ENCODE assay signal across 2 cellular contexts in the genomic region with DNA sequence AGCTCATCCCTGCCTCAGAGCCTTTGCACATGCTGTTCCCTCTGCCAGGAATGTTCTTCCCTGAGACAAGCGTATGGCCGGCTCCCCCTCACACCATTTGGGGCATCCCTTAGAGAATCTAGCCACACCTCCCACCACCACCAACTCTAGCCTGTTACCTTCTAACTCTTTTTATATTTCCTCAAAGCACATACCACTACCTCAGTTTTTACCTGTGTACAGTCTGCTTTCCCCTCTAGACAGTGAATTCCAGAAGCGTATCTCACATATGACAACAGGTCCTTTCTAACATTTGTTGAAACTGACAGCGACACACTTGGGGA.
TF ChIP-seq lines count a peak whose summit lies in the region.

No MANE protein-coding gene starts in this region.

TF ChIP-seq in HEK293, 187 proteins besides CTCF, POLR2A, EP300 and RAD21 (continued from another document):
- peak; percentile 91 for TF ChIP-seq ZNF623 (tag by site-specific recombination; IDR thresholded peaks at IDR 0.05)
- TF ChIP-seq, protein P1, sequence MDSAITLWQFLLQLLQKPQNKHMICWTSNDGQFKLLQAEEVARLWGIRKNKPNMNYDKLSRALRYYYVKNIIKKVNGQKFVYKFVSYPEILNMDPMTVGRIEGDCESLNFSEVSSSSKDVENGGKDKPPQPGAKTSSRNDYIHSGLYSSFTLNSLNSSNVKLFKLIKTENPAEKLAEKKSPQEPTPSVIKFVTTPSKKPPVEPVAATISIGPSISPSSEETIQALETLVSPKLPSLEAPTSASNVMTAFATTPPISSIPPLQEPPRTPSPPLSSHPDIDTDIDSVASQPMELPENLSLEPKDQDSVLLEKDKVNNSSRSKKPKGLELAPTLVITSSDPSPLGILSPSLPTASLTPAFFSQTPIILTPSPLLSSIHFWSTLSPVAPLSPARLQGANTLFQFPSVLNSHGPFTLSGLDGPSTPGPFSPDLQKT (IDR thresholded peaks at IDR 0.05; ENCODE audit: borderline replicate concordance, low read depth, low read length), result no peak

TF ChIP-seq in H1, 55 proteins besides CTCF, POLR2A, EP300 and RAD21 (continued from another document):
- TF ChIP-seq PHF8 (conservative IDR thresholded peaks at IDR 0.05; ENCODE audit: low read depth, low read length) (no peak), CTBP2 (IDR thresholded peaks at IDR 0.05; ENCODE audit: borderline replicate concordance, insufficient read depth, insufficient read length, low read length) (no peak), RXRA (IDR thresholded peaks at IDR 0.05; ENCODE audit: insufficient read depth, low read depth, low read length) (no peak), ZNF274 (IDR thresholded peaks at IDR 0.05; ENCODE audit: borderline replicate concordance, extremely low read depth, low read length) (no peak), KDM1A (IDR thresholded peaks at IDR 0.05; ENCODE audit: borderline replicate concordance, low read length) (peak; percentile 39; the same call in 1 of the 2 replicates), EZH2 (IDR thresholded peaks at IDR 0.05; ENCODE audit: low read depth, low read length, severe bottlenecking) (no peak)
TF ChIP-seq in H1: peak in this region for 1.
